11 cellular contexts compared by ENCODE assay signal in the genomic region with DNA sequence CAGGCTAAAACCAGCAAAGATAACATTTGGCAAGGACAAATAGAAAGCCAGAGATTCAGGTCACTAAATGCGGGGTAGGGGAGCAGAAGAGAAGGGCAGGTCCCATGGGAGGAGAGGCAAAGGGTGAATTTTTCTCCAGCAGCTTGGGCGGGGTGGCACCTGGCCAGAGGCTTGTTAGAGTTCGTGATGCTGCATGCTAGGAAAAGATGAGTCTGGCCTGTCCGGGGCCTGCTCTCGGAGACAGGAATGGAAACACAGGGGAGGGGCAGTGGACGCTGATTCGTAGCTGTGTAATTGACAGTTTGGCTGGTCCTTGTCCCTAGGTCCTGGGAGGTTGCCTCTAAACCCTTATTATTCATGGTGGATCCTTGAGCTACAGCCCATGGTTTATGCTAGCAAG. TPM values are rescaled to one million over a fixed set of nuclear protein-coding genes. Genes with fewer than 3 reads are reported as not detected.
DNase-seq lines count a peak whose midpoint lies in the region; ATAC-seq and TF ChIP-seq lines count a peak whose summit lies in the region.
"Had no signal": no experiment of that assay in that cellular context is flagged by ENCODE, and none has a peak within 500 bp of the region (broad histone marks: within the 10 kb centered on the region; RNA-seq: fewer than 3 reads in every experiment).

No MANE protein-coding gene starts in this region.

- ATAC-seq in left cardiac atrium: peak; percentile 15 to 25
- no peak for ATAC-seq in HG03354 (IDR thresholded peaks at IDR 0.05; ENCODE audit: poor library complexity, severe bottlenecking, unreplicated experiment)
- no peak for ATAC-seq in HG02970 (IDR thresholded peaks at IDR 0.05; ENCODE audit: low FRiP score, unreplicated experiment)
- no peak for ATAC-seq in HG02610 (IDR thresholded peaks at IDR 0.05; ENCODE audit: unreplicated experiment)

- no peaks in the 10 kb centered on the region for H3K36me3 ChIP-seq in adipocyte (ENCODE audit: control insufficient read depth, insufficient read depth, low read length, severe bottlenecking)

- H3K27me3 ChIP-seq in AG04450 (ENCODE audit: control insufficient read depth, insufficient read depth, low read length) (no peaks in the 10 kb centered on the region), adipocyte (replicated peaks; ENCODE audit: control insufficient read depth, insufficient read depth, low read length) (no peaks in the 10 kb centered on the region)

- no peak for TF ChIP-seq CTCF in AG04450 (IDR thresholded peaks at IDR 0.05; ENCODE audit: low read depth, low read length)

- H3K9me3 ChIP-seq in AG04450 (ENCODE audit: control insufficient read depth, insufficient read depth, low read length) (no peaks in the 10 kb centered on the region; the same call in 1 of the 2 replicates), adipocyte (ENCODE audit: control insufficient read depth, low read length) (peaks cover 6% of the 10 kb centered on the region)

- no peak overlapping the region for H3K4me3 ChIP-seq in AG04450 (ENCODE audit: low read depth, low read length)
- H3K4me3 ChIP-seq in adipocyte (ENCODE audit: low read length): peak overlapping the region; percentile 21

- DNase-seq in AG04450 (ENCODE audit: low read depth, low spot score) (no peak), adipocyte (ENCODE audit: low read depth) (peak; percentile 53), left cardiac atrium (peak; percentile 71), posterior vena cava (ENCODE audit: low spot score) (peak; percentile 95), NCI-H1092 treated with DMSO at 0.1 percent for 48 hours (lab: John Stamatoyannopoulos, UW) (no peak)
- DNase-seq: NCI-H1694; stimulated activated naive CD4-positive, alpha-beta T cell treated with Interleukin-2 at 50 U/mL for 16 hours had no signal

- CTCF ChIA-PET in AG04450 (lab: Charles Lee): interaction anchor here (1.4 kb wide), 1 partner anchor 107 kb away, joined by 8 read pairs; no protein-coding TSS in a partner anchor

- POLR2A ChIA-PET in AG04450 (lab: Yijun Ruan, JAX): interaction anchor here (0.6 to 1.4 kb wide), 2 partner anchors 14 to 110 kb away, joined by 5 read pairs; no protein-coding TSS in a partner anchor

- H3K27ac ChIP-seq in AG04450 (ENCODE audit: low read depth, low read length): peak overlapping the region; percentile 85

- H3K4me1 ChIP-seq in adipocyte (ENCODE audit: control insufficient read depth, insufficient read depth, low read length): peaks cover 46% of the 10 kb centered on the region

- intact Hi-C loops in left cardiac atrium (cut with DNase I) (no loop called here), posterior vena cava (cut with DNase I) (loop anchor here in 1 of 2 donors (10.0 kb wide), 1 partner anchor 71 kb away; the partner anchor contains the start of gene BIN1)

- peak overlapping the region; percentile 66 for H3K9ac ChIP-seq in adipocyte (ENCODE audit: low read length)

RNA-seq across cellular contexts. Expression of gene CYP27C1, which starts 44.7 kb away (rescaled TPM):
- polyA plus RNA-seq in AG04450 (2011; rRNA removed): not detected in 2 replicates
- polyA minus RNA-seq in AG04450 (2011; rRNA and poly(A)+ RNA removed): not detected in 2 replicates
- total RNA-seq in left cardiac atrium (under 1 TPM; 0.21 TPM), posterior vena cava (under 1 TPM; 0.29 to 0.88 TPM)
- total RNA-seq: T-helper 2 cell treated with Interferon-gamma antibody and Interleukin-4, amounts not matched to agents 100 ng/mL and 5 ng/mL, for 36 hours had no signal

Comparison
In these comparisons a context has a peak if more than half of its experiments do, and no peak if none do; other contexts are left out.
1. DNase-seq: peak in adipocyte (single experiment), left cardiac atrium (single experiment) and posterior vena cava (single experiment); none in AG04450 (single experiment) and NCI-H1092 treated with DMSO at 0.1 percent for 48 hours (single experiment).
2. ATAC-seq: peak in left cardiac atrium (2 of 2); none in HG03354 (single experiment), HG02970 (single experiment) and HG02610 (single experiment).